In genomic region chr9:27470291-27470805, GRCh38 we compare ENCODE assay signal across 1 cellular context.
TF ChIP-seq lines count a peak whose summit lies in the region.

No MANE protein-coding gene starts in this region.

TF ChIP-seq in WTC11, 78 proteins besides CTCF, POLR2A, EP300 and RAD21 (continued from another document):
- TF ChIP-seq PRDM15 (CRISPR knock-in tag; IDR thresholded peaks at IDR 0.05) (no peak), TP53 (CRISPR knock-in tag; IDR thresholded peaks at IDR 0.05) (no peak), NFYB (CRISPR knock-in tag; conservative IDR thresholded peaks at IDR 0.05; ENCODE audit: low read depth) (no peak), USF1 (CRISPR knock-in tag; IDR thresholded peaks at IDR 0.05) (no peak), ZNF423 (CRISPR knock-in tag; IDR thresholded peaks at IDR 0.05) (no peak), NR2C2 (CRISPR knock-in tag; IDR thresholded peaks at IDR 0.05) (no peak)
